10 cellular contexts compared by ENCODE assay signal in the genomic region with DNA sequence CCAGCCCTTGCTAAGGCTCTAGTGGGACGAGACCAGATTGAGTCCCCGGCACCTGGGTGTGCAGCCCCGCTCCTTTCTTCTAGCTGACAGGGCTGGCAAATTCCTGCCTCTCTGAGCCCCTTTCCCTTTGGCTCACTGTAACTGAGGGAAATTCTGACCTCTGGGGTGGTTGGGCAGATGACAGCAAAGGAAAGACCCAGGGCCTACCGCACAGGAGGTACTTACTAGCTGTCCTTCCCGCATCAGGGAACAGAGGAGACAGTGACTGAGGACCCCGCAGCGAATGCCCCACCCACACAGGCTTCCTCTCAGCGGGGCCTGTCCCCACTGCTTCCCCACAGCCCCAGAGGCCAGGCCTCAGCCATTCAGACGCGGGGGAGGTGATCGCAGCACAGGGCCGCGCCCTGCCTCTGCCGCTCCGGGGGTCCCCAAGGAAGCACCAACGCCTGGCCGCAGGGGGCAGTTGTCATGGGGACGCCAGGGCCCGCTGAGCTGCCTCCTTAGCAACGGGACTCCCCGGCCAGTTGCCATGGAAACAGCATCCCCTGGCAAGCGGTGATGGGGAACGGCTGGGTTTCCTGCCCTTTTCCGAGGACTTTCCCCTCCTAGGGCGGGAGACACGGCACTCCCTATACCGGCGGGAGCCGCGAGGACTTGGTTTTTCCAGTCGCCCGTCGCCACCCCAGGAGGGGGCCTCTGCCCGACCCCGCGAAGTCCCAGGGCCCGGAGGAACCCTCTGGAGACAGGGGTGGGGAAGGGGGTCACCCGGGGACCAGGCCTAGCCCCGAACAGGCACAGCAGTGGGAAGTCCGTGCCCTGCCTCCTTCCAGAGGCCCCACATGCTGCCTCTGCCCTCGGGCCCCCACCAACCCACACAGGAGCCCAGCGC. TPM values are rescaled to one million over a fixed set of nuclear protein-coding genes. Genes with fewer than 3 reads are reported as not detected.
DNase-seq lines count a peak whose midpoint lies in the region; ATAC-seq, FAIRE-seq and TF ChIP-seq lines count a peak whose summit lies in the region.
"Had no signal": no experiment of that assay in that cellular context is flagged by ENCODE, and none has a peak within 500 bp of the region (broad histone marks: within the 10 kb centered on the region; RNA-seq: fewer than 3 reads in every experiment).

No MANE protein-coding gene starts in this region.

- H3K4me1 Mint-ChIP-seq in endodermal cell = no peaks in the 10 kb centered on the region
- H3K4me1 Mint-ChIP-seq in neural progenitor cell = peaks cover 24% of the 10 kb centered on the region
- no peaks in the 10 kb centered on the region for H3K4me1 Mint-ChIP-seq in Calu3 (ENCODE audit: low read depth, unreplicated experiment)
- H3K4me1 Mint-ChIP-seq: activated CD4-positive, alpha-beta memory T cell treated with anti-CD3 and anti-CD28 coated beads, Interleukin-2, amount 10 ng/mL, durations not matched to agents 7 days and 5 days had no signal

- H3K79me2 ChIP-seq in neural progenitor cell (ENCODE audit: low read depth) = no peaks in the 10 kb centered on the region

- WGBS in endodermal cell (ENCODE audit: insufficient coverage in 1 of 2, insufficient read length in 1 of 2), 2 experiments = 35 to 38% methylated on average over 15 to 42 of the region's 42 CpGs

- H3K4me3 ChIP-seq in endodermal cell (ENCODE audit: low read length) (no peak overlapping the region), neural progenitor cell (no peak overlapping the region)

- peaks cover 3% of the 10 kb centered on the region for H3K36me3 Mint-ChIP-seq in endodermal cell (ENCODE audit: low read depth)
- H3K36me3 Mint-ChIP-seq in neural progenitor cell = no peaks in the 10 kb centered on the region
- no peaks in the 10 kb centered on the region for H3K36me3 Mint-ChIP-seq in Calu3 (ENCODE audit: insufficient read depth, unreplicated experiment)

- ATAC-seq in GM19324 (IDR thresholded peaks at IDR 0.05; ENCODE audit: low FRiP score, unreplicated experiment) = no peak

- H3K9me3 Mint-ChIP-seq in endodermal cell = no peaks in the 10 kb centered on the region
- no peaks in the 10 kb centered on the region for H3K9me3 Mint-ChIP-seq in neural progenitor cell
- no peaks in the 10 kb centered on the region for H3K9me3 Mint-ChIP-seq in Calu3 (ENCODE audit: low read depth, unreplicated experiment)
- H3K9me3 Mint-ChIP-seq: activated CD4-positive, alpha-beta memory T cell treated with anti-CD3 and anti-CD28 coated beads, Interleukin-2, amount 10 ng/mL, durations not matched to agents 7 days and 5 days had no signal

- CTCF ChIA-PET in Calu3 (lab: Charles Lee) = no interaction called here

- H3K9ac ChIP-seq in endodermal cell (ENCODE audit: extremely low read depth, low read length, poor library complexity, severe bottlenecking) (no peak overlapping the region), neural progenitor cell (no peak overlapping the region)

- H3K27me3 Mint-ChIP-seq in endodermal cell (ENCODE audit: insufficient read depth) = peaks cover 2% of the 10 kb centered on the region
- peaks cover 6% of the 10 kb centered on the region for H3K27me3 Mint-ChIP-seq in neural progenitor cell (ENCODE audit: insufficient read depth, low read depth)
- H3K27me3 Mint-ChIP-seq in Calu3 (ENCODE audit: unreplicated experiment) = peaks cover 74% of the 10 kb centered on the region

- FAIRE-seq in GM12891 (lab: Jason Lieb, UNC) = no peak

- peak; percentile 53 for DNase-seq in GM12891 (ENCODE audit: insufficient read length, low spot score)
- peak; percentile 5 for DNase-seq in NCI-H1092 treated with DMSO at 0.1 percent for 48 hours (lab: John Stamatoyannopoulos, UW)
- peak; percentile 74 for DNase-seq in endodermal cell
- DNase-seq in neural progenitor cell (ENCODE audit: low spot score) = peak; percentile 81
- DNase-seq in Calu3 = no peak
- no peak for DNase-seq in CD1c-positive myeloid dendritic cell (ENCODE audit: extremely low spot score)
- no peak for DNase-seq in NCI-H82 (lab: John Stamatoyannopoulos, UW)
- DNase-seq: activated CD4-positive, alpha-beta memory T cell treated with anti-CD3 and anti-CD28 coated beads, Interleukin-2, amount 10 ng/mL, durations not matched to agents 7 days and 5 days had no signal

- TF ChIP-seq POLR2A in GM12891 (IDR thresholded peaks at IDR 0.05; ENCODE audit: low read depth, low read length) = no peak

- H3K4me3 Mint-ChIP-seq in endodermal cell (no peak overlapping the region), neural progenitor cell (no peak overlapping the region), Calu3 (ENCODE audit: low read depth, unreplicated experiment) (no peak overlapping the region)
- H3K4me3 Mint-ChIP-seq: activated CD4-positive, alpha-beta memory T cell treated with anti-CD3 and anti-CD28 coated beads, Interleukin-2, amount 10 ng/mL, durations not matched to agents 7 days and 5 days had no signal

- BruUV-seq in Calu3 (replicated peaks; lab: Mats Ljungman, UMichigan) = no TSS peak

- H3K9me3 ChIP-seq in endodermal cell (ENCODE audit: control insufficient read depth, low read length) = no peaks in the 10 kb centered on the region
- no peaks in the 10 kb centered on the region for H3K9me3 ChIP-seq in neural progenitor cell (ENCODE audit: low read depth)

- H2AFZ ChIP-seq in neural progenitor cell (replicated peaks) = no peak overlapping the region

- no peaks in the 10 kb centered on the region for H4K20me1 ChIP-seq in neural progenitor cell (ENCODE audit: low read depth)

- no peak overlapping the region for H3K4me2 ChIP-seq in neural progenitor cell

- no peak overlapping the region for H3K27ac Mint-ChIP-seq in endodermal cell
- no peak overlapping the region for H3K27ac Mint-ChIP-seq in neural progenitor cell
- no peak overlapping the region for H3K27ac Mint-ChIP-seq in Calu3 (ENCODE audit: unreplicated experiment)
- H3K27ac Mint-ChIP-seq: activated CD4-positive, alpha-beta memory T cell treated with anti-CD3 and anti-CD28 coated beads, Interleukin-2, amount 10 ng/mL, durations not matched to agents 7 days and 5 days had no signal

- H3K27me3 ChIP-seq in endodermal cell (ENCODE audit: control insufficient read depth, insufficient read depth, low read length, poor library complexity, severe bottlenecking) (no peaks in the 10 kb centered on the region), neural progenitor cell (no peaks in the 10 kb centered on the region)

- H3K27ac ChIP-seq in endodermal cell (ENCODE audit: low read depth, low read length) = peak overlapping the region; percentile 36
- H3K27ac ChIP-seq in neural progenitor cell = no peak overlapping the region

- TF ChIP-seq CTCF in endodermal cell (conservative IDR thresholded peaks at IDR 0.05) (no peak), neural progenitor cell (IDR thresholded peaks at IDR 0.05) (no peak), Calu3 (IDR thresholded peaks at IDR 0.05; ENCODE audit: unreplicated experiment) (no peak)

- intact Hi-C loops in Calu3 (cut with micrococcal nuclease; ENCODE audit: unreplicated experiment) = loop anchor here (10.0 kb wide), 1 partner anchor 466 kb away; no protein-coding TSS in a partner anchor

- H3F3A ChIP-seq in neural progenitor cell (ENCODE audit: low read depth) = peaks cover 10% of the 10 kb centered on the region

- H3K36me3 ChIP-seq in endodermal cell (ENCODE audit: control insufficient read depth, insufficient read depth, low read length) (no peaks in the 10 kb centered on the region), neural progenitor cell (no peaks in the 10 kb centered on the region)

- no peaks in the 10 kb centered on the region for H3K4me1 ChIP-seq in endodermal cell (ENCODE audit: control insufficient read depth, insufficient read depth, low read length)
- H3K4me1 ChIP-seq in neural progenitor cell = peaks cover 4% of the 10 kb centered on the region

TF ChIP-seq in GM12891, 5 proteins besides CTCF, POLR2A, EP300 and RAD21:
- TF ChIP-seq POLR2AphosphoS5 (IDR thresholded peaks at IDR 0.05; ENCODE audit: low read depth, low read length) (no peak), TAF1 (IDR thresholded peaks at IDR 0.05; ENCODE audit: low read depth, low read length) (no peak), SPI1 (IDR thresholded peaks at IDR 0.05; ENCODE audit: low read depth, low read length) (no peak), POU2F2 (IDR thresholded peaks at IDR 0.05; ENCODE audit: low read depth, low read length) (no peak), PAX5 (IDR thresholded peaks at IDR 0.05; ENCODE audit: insufficient read depth, low read length, severe bottlenecking) (no peak)
TF ChIP-seq in GM12891: peak in this region for 0.

RNA-seq across cellular contexts. Expression of a gene that starts 50.1 kb away (rescaled TPM):
- polyA plus RNA-seq in GM12891 (2012; ENCODE audit: low read depth, missing spikeins) = 0.01 TPM
- total RNA-seq in endodermal cell (1 to 10 TPM in 1 of 2 donors, under 1 TPM in 1; 0.82 to 3.1 TPM), neural progenitor cell (ENCODE audit: low replicate concordance) (0.41 and 0.50 TPM in 2 replicates), Calu3 (2022) (0.07 TPM in 2 replicates)
- polyA plus RNA-seq in endodermal cell (2013, experiment 1 of 2) = 2.1 TPM
- 1.6 TPM for polyA plus RNA-seq in endodermal cell (2013, experiment 2 of 2)
- total RNA-seq: activated CD4-positive, alpha-beta memory T cell treated with anti-CD3 and anti-CD28 coated beads, Interleukin-2, amount 10 ng/mL, durations not matched to agents 7 days and 5 days; pulmonary artery endothelial cell had no signal

Comparison
In these comparisons a context has a peak if more than half of its experiments do, and no peak if none do; other contexts are left out.
1. DNase-seq: peak in GM12891 (single experiment), NCI-H1092 treated with DMSO at 0.1 percent for 48 hours (single experiment), endodermal cell (single experiment) and neural progenitor cell (single experiment); none in Calu3 (single experiment), CD1c-positive myeloid dendritic cell (single experiment) and NCI-H82 (single experiment).